In genomic region chr9:16794871-16795639, GRCh38 we compare ENCODE assay signal across 12 cellular contexts.
DNase-seq lines count a peak whose midpoint lies in the region; ATAC-seq and TF ChIP-seq lines count a peak whose summit lies in the region.
"Had no signal": no experiment of that assay in that cellular context is flagged by ENCODE, and none has a peak within 500 bp of the region (broad histone marks: within the 10 kb centered on the region; RNA-seq: fewer than 3 reads in every experiment).

No MANE protein-coding gene starts in this region.

- no peak overlapping the region for H2AFZ ChIP-seq in mesenchymal stem cell (ENCODE audit: low read depth, low read length)

- no peak overlapping the region for H2BK15ac ChIP-seq in mesenchymal stem cell (ENCODE audit: low read depth, poor library complexity, severe bottlenecking)

- H2BK12ac ChIP-seq in mesenchymal stem cell (ENCODE audit: low read length in 2 of 2): no peak overlapping the region

- H3K4me2 ChIP-seq in mesenchymal stem cell (ENCODE audit: low read length, poor library complexity, severe bottlenecking): no peak overlapping the region

- H3K4me1 ChIP-seq in mesenchymal stem cell (ENCODE audit: control insufficient read depth, insufficient read depth, low read depth, low read length): peaks cover 2% of the 10 kb centered on the region
- H3K4me1 ChIP-seq in tibial artery: no peaks in the 10 kb centered on the region

- peak overlapping the region; percentile 58 for H2AK5ac ChIP-seq in mesenchymal stem cell (ENCODE audit: low read length, severe bottlenecking)

- H3K9ac ChIP-seq in mesenchymal stem cell (ENCODE audit: low read length): peak overlapping the region; percentile 69

- no peak overlapping the region for H4K91ac ChIP-seq in mesenchymal stem cell (ENCODE audit: low read length)

- intact Hi-C loops in tibial artery (cut with DNase I; ENCODE audit: low total_unique reads): no loop called here

- H2BK120ac ChIP-seq in mesenchymal stem cell (ENCODE audit: low read depth, low read length): no peak overlapping the region

- no peaks in the 10 kb centered on the region for H3K9me3 ChIP-seq in mesenchymal stem cell (ENCODE audit: control insufficient read depth, low read length)
- no peaks in the 10 kb centered on the region for H3K9me3 ChIP-seq in tibial artery
- H3K9me3 ChIP-seq in WERI-Rb-1 (ENCODE audit: severe bottlenecking): no peaks in the 10 kb centered on the region

- peak overlapping the region; percentile 22 to 67 for H3K18ac ChIP-seq in mesenchymal stem cell (ENCODE audit: low read depth in 1 of 2, low read length in 2 of 2)

- H3K27ac ChIP-seq in mesenchymal stem cell (ENCODE audit: low read length, poor library complexity, severe bottlenecking): peak overlapping the region; percentile 58
- H3K27ac ChIP-seq in tibial artery: no peak overlapping the region
- no peak overlapping the region for H3K27ac ChIP-seq in WERI-Rb-1

- no peak overlapping the region for H3K23ac ChIP-seq in mesenchymal stem cell (ENCODE audit: low read length in 2 of 2)

- TF ChIP-seq CTCF in HFF-Myc (IDR thresholded peaks at IDR 0.05; ENCODE audit: low read depth, low read length, missing control alignments) (no peak), tibial artery (IDR thresholded peaks at IDR 0.05) (no peak), WERI-Rb-1 (IDR thresholded peaks at IDR 0.05; ENCODE audit: low read depth, low read length) (no peak)

- H3K14ac ChIP-seq in mesenchymal stem cell (ENCODE audit: low read length in 2 of 2): no peak overlapping the region

- ATAC-seq in GM21423 (IDR thresholded peaks at IDR 0.05; ENCODE audit: unreplicated experiment): no peak
- ATAC-seq: left colon had no signal

- H3K4ac ChIP-seq in mesenchymal stem cell (ENCODE audit: low read depth in 1 of 2, low read length in 2 of 2): no peak overlapping the region

- peak overlapping the region; percentile 71 for H2BK5ac ChIP-seq in mesenchymal stem cell (ENCODE audit: low read depth, low read length, poor library complexity, severe bottlenecking)

- 38% methylated on average over 8 of the region's 9 CpGs for WGBS in mesenchymal stem cell

- peaks cover 21% of the 10 kb centered on the region for H3K79me1 ChIP-seq in mesenchymal stem cell (replicated peaks; ENCODE audit: low read length, poor library complexity, severe bottlenecking)

- H3K27me3 ChIP-seq in mesenchymal stem cell (ENCODE audit: control insufficient read depth in 1 of 2, insufficient read depth in 1 of 2, low read length in 2 of 2) (no peaks in the 10 kb centered on the region), tibial artery (no peaks in the 10 kb centered on the region), WERI-Rb-1 (ENCODE audit: insufficient read depth, low read depth, severe bottlenecking) (no peaks in the 10 kb centered on the region)

- DNase-seq in HFF-Myc (ENCODE audit: extremely low read depth, low read depth): peak; percentile 81
- DNase-seq in dermis blood vessel endothelial cell: peak; percentile 67
- DNase-seq in mesenchymal stem cell: peak; percentile 94
- peak; percentile 69 for DNase-seq in tibial artery
- no peak for DNase-seq in GOT3 (lab: John Stamatoyannopoulos, UW)
- no peak for DNase-seq in stimulated activated CD4-positive, alpha-beta T cell treated with anti-CD3 and anti-CD28 coated beads, Interleukin-4, amount 100 ng/mL, for 4 hours
- DNase-seq in WERI-Rb-1: no peak
- DNase-seq: DMS79 treated with DMSO at 0.1 percent for 48 hours, left colon, NCI-H524, SIG-M5 had no signal

- H3K4me3 ChIP-seq in HFF-Myc (replicated peaks; ENCODE audit: low read depth, low read length) (no peak overlapping the region), mesenchymal stem cell (ENCODE audit: insufficient read depth in 1 of 2, low read depth in 1 of 2, low read length in 2 of 2) (peak overlapping the region in 1 of 2 experiments; percentile 42), tibial artery (no peak overlapping the region), WERI-Rb-1 (ENCODE audit: low read depth, low read length) (no peak overlapping the region)

- no peaks in the 10 kb centered on the region for H3K36me3 ChIP-seq in mesenchymal stem cell (ENCODE audit: control insufficient read depth in 1 of 2, insufficient read depth in 2 of 2, low read depth in 1 of 2, low read length in 2 of 2)
- no peaks in the 10 kb centered on the region for H3K36me3 ChIP-seq in tibial artery
- H3K36me3 ChIP-seq in WERI-Rb-1: no peaks in the 10 kb centered on the region

- peak overlapping the region; percentile 65 for H4K8ac ChIP-seq in mesenchymal stem cell (ENCODE audit: low read length)

Comparison
In these comparisons a context has a peak if more than half of its experiments do, and no peak if none do; other contexts are left out.
1. DNase-seq: peak in HFF-Myc (single experiment), dermis blood vessel endothelial cell (single experiment), mesenchymal stem cell (single experiment) and tibial artery (2 of 2); none in GOT3 (single experiment), stimulated activated CD4-positive, alpha-beta T cell treated with anti-CD3 and anti-CD28 coated beads, Interleukin-4, amount 100 ng/mL, for 4 hours (0 of 2) and WERI-Rb-1 (single experiment).